ENCODE assay signal across 35 cellular contexts in genomic region chr9:23559522-23559921, GRCh38.
"Had no signal": no experiment of that assay in that cellular context is flagged by ENCODE, and none has a peak within 500 bp of the region (broad histone marks: within the 10 kb centered on the region; RNA-seq: fewer than 3 reads in every experiment).

No MANE protein-coding gene starts in this region.

- H3K36me3 ChIP-seq: MG63 had no signal

- H3K27me3 ChIP-seq: MG63 had no signal

- H3K9me3 ChIP-seq: MG63 had no signal

- DNase-seq: Karpas-422, Kasumi-1, MG63, MM.1S, MV-4-11, NCI-H1048, NCI-H1092, NCI-H1092 treated with DMSO at 0.1 percent for 48 hours, NCI-H1105, NCI-H1105 treated with DMSO at 0.1 percent for 48 hours, NCI-H1417, NCI-H1417 treated with DMSO at 0.1 percent for 48 hours, NCI-H1436, NCI-H1436 treated with DMSO at 0.1 percent for 48 hours, NCI-H146, NCI-H1694, NCI-H1694 treated with DMSO at 0.1 percent for 48 hours, NCI-H187, NCI-H187 treated with DMSO at 0.1 percent for 48 hours, NCI-H1930, NCI-H2029, NCI-H2029 treated with DMSO at 0.1 percent for 48 hours, NCI-H2081, NCI-H2081 treated with DMSO at 0.1 percent for 48 hours, NCI-H2107, NCI-H2171, NCI-H2171 treated with DMSO at 0.1 percent for 48 hours, NCI-H2227 treated with DMSO at 0.1 percent for 48 hours, NCI-H226, NCI-H345, NCI-H446, NCI-H446 treated with DMSO at 0.1 percent for 48 hours, NCI-H510A, NCI-H510A treated with DMSO at 0.1 percent for 48 hours, NCI-H524 had no signal

- H3K4me3 ChIP-seq: MG63 had no signal
